In the genomic region with DNA sequence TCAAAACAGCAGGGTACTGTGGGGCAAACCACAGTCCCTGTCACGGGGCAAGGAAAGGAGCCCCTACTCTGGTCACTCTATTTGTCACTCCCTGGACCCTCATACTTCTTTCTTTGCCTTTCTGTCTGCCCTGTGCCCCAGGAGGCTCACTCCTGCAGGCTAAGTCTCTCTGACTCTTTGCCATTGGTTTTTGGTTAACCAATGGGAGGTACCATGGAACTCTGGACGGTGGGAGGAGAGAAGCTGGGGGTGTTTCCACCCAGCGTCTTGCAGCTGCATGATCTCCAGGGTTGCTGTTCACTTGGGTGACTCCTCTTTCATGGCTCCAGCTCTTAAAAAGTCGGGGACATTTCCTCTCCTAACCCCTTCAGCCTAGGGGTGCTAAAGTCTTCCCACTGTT, we compare ENCODE assay signal across 1 cellular context.
TF ChIP-seq lines count a peak whose summit lies in the region.

No MANE protein-coding gene starts in this region.

TF ChIP-seq in IMR-90, 13 proteins besides CTCF, POLR2A, EP300 and RAD21:
- TF ChIP-seq SMC3 (IDR thresholded peaks at IDR 0.05; ENCODE audit: low read depth, low read length) (no peak), MAFK (IDR thresholded peaks at IDR 0.05; ENCODE audit: low read depth, low read length) (no peak), BHLHE40 (IDR thresholded peaks at IDR 0.05; ENCODE audit: low read depth, low read length) (no peak), CHD1 (IDR thresholded peaks at IDR 0.05; ENCODE audit: low read depth, low read length) (no peak), FOS (IDR thresholded peaks at IDR 0.05; ENCODE audit: low read depth, low read length) (no peak), CEBPB (IDR thresholded peaks at IDR 0.05; ENCODE audit: low read depth, low read length) (no peak), NFE2L2 (IDR thresholded peaks at IDR 0.05; ENCODE audit: low read depth, low read length) (no peak), ELK1 (IDR thresholded peaks at IDR 0.05; ENCODE audit: borderline replicate concordance, low read depth, low read length) (no peak)
- TF ChIP-seq, protein P1, sequence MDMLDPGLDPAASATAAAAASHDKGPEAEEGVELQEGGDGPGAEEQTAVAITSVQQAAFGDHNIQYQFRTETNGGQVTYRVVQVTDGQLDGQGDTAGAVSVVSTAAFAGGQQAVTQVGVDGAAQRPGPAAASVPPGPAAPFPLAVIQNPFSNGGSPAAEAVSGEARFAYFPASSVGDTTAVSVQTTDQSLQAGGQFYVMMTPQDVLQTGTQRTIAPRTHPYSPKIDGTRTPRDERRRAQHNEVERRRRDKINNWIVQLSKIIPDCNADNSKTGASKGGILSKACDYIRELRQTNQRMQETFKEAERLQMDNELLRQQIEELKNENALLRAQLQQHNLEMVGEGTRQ (IDR thresholded peaks at IDR 0.05; ENCODE audit: low read depth, low read length), result no peak
TF ChIP-seq in IMR-90: peak in this region for 0.
